Comparison of ENCODE assay signal across 20 cellular contexts in genomic region chr5:108765647-108766046, GRCh38.
"Had no signal": no experiment of that assay in that cellular context is flagged by ENCODE, and none has a peak within 500 bp of the region (broad histone marks: within the 10 kb centered on the region; RNA-seq: fewer than 3 reads in every experiment).

No MANE protein-coding gene starts in this region.

- H3K4me1 ChIP-seq: colonic mucosa, uterus had no signal

- H3K27me3 Mint-ChIP-seq: activated CD4-positive, alpha-beta T cell treated with anti-CD3 and anti-CD28 coated beads, Interleukin-2, amount 10 ng/mL, durations not matched to agents 24 days and 14 days; activated CD8-positive, alpha-beta T cell treated with anti-CD3 and anti-CD28 coated beads for 36 hours; activated T-cell treated with anti-CD3 and anti-CD28 coated beads, Interleukin-2, amount 50 U/mL, for 24 hours; central memory CD8-positive, alpha-beta T cell; stimulated activated naive CD8-positive, alpha-beta T cell treated with anti-CD3 and anti-CD28 coated beads, Interleukin-15, Interleukin-2, amounts not matched to agents 100 ng/mL and 50 ng/mL, for 24 hours had no signal

- DNase-seq: activated CD4-positive, alpha-beta T cell treated with anti-CD3 and anti-CD28 coated beads, Interleukin-2, amount 10 ng/mL, durations not matched to agents 24 days and 14 days; activated CD8-positive, alpha-beta T cell treated with anti-CD3 and anti-CD28 coated beads for 36 hours; activated naive CD4-positive, alpha-beta T cell treated with anti-CD3 and anti-CD28 coated beads for 36 hours; activated T-cell treated with anti-CD3 and anti-CD28 coated beads, Interleukin-2, amount 50 U/mL, for 24 hours; aorta; brain microvascular endothelial cell; colonic mucosa; erythroblast; immature natural killer cell; kidney glomerular epithelial cell; left ventricle myocardium inferior; nephron progenitor cell; nucleus accumbens; retina; stimulated activated CD4-positive, alpha-beta T cell treated with anti-CD3 and anti-CD28 coated beads, Interleukin-12 subunit alpha, Interleukin-12 subunit beta, amount 100 ng/mL, for 4 hours; stimulated activated CD4-positive, alpha-beta T cell treated with anti-CD3 and anti-CD28 coated beads, Interleukin-2, amount 100 ng/mL, for 24 hours; uterus had no signal

- H3K4me3 Mint-ChIP-seq: activated CD4-positive, alpha-beta T cell treated with anti-CD3 and anti-CD28 coated beads, Interleukin-2, amount 10 ng/mL, durations not matched to agents 24 days and 14 days; activated CD8-positive, alpha-beta T cell treated with anti-CD3 and anti-CD28 coated beads for 36 hours; activated naive CD4-positive, alpha-beta T cell treated with anti-CD3 and anti-CD28 coated beads for 36 hours; activated T-cell treated with anti-CD3 and anti-CD28 coated beads, Interleukin-2, amount 50 U/mL, for 24 hours; central memory CD8-positive, alpha-beta T cell; immature natural killer cell; nephron progenitor cell; stimulated activated naive CD8-positive, alpha-beta T cell treated with anti-CD3 and anti-CD28 coated beads, Interleukin-15, Interleukin-2, amounts not matched to agents 100 ng/mL and 50 ng/mL, for 24 hours had no signal

- H3K4me3 ChIP-seq: colonic mucosa, left ventricle myocardium inferior, tibial nerve, uterus had no signal

- H3K9me3 ChIP-seq: colonic mucosa, left ventricle myocardium inferior, tibial nerve, uterus had no signal

- ATAC-seq: activated CD8-positive, alpha-beta T cell treated with anti-CD3 and anti-CD28 coated beads for 36 hours had no signal

- H3K27ac ChIP-seq: brain microvascular endothelial cell, colonic mucosa, left ventricle myocardium inferior, tibial nerve, uterus had no signal

- H3K36me3 ChIP-seq: brain microvascular endothelial cell, colonic mucosa, left ventricle myocardium inferior, tibial nerve, uterus had no signal

- H3K27me3 ChIP-seq: brain microvascular endothelial cell, colonic mucosa, tibial nerve, uterus had no signal

- H3K9me3 Mint-ChIP-seq: activated CD4-positive, alpha-beta T cell treated with anti-CD3 and anti-CD28 coated beads, Interleukin-2, amount 10 ng/mL, durations not matched to agents 24 days and 14 days; activated CD8-positive, alpha-beta T cell treated with anti-CD3 and anti-CD28 coated beads for 36 hours; activated naive CD4-positive, alpha-beta T cell treated with anti-CD3 and anti-CD28 coated beads for 36 hours; activated T-cell treated with anti-CD3 and anti-CD28 coated beads, Interleukin-2, amount 50 U/mL, for 24 hours; central memory CD8-positive, alpha-beta T cell; immature natural killer cell; stimulated activated naive CD8-positive, alpha-beta T cell treated with anti-CD3 and anti-CD28 coated beads, Interleukin-15, Interleukin-2, amounts not matched to agents 100 ng/mL and 50 ng/mL, for 24 hours had no signal

- H3K27ac Mint-ChIP-seq: activated CD4-positive, alpha-beta T cell treated with anti-CD3 and anti-CD28 coated beads, Interleukin-2, amount 10 ng/mL, durations not matched to agents 24 days and 14 days; activated CD8-positive, alpha-beta T cell treated with anti-CD3 and anti-CD28 coated beads for 36 hours; activated naive CD4-positive, alpha-beta T cell treated with anti-CD3 and anti-CD28 coated beads for 36 hours; activated T-cell treated with anti-CD3 and anti-CD28 coated beads, Interleukin-2, amount 50 U/mL, for 24 hours; immature natural killer cell; nephron progenitor cell; stimulated activated naive CD8-positive, alpha-beta T cell treated with anti-CD3 and anti-CD28 coated beads, Interleukin-15, Interleukin-2, amounts not matched to agents 100 ng/mL and 50 ng/mL, for 24 hours had no signal
